ENCODE assay signal across 1 cellular context in the genomic region with DNA sequence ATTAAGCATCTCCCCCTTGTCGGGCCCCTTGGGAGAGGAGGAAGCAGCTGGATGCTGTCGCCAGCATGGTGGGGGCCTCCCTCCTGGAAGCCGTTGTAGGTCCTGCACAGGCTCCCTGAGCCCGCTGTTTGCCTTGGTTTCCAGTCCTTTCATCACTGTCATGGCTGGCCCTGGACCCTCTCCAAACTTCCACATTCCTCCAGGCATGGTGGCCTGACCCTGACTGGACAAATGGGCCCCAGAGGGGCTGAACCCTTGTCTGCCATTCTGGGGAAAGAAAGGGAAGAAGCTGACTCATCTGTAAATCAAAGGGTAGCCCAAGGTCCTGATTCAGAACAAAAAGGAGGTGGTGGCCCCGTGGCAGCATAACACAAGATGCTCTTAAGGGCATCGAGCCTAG.
TF ChIP-seq lines count a peak whose summit lies in the region.

No MANE protein-coding gene starts in this region.

TF ChIP-seq in IMR-90, 13 proteins besides CTCF, POLR2A, EP300 and RAD21 (continued from another document):
- TF ChIP-seq, protein P1, sequence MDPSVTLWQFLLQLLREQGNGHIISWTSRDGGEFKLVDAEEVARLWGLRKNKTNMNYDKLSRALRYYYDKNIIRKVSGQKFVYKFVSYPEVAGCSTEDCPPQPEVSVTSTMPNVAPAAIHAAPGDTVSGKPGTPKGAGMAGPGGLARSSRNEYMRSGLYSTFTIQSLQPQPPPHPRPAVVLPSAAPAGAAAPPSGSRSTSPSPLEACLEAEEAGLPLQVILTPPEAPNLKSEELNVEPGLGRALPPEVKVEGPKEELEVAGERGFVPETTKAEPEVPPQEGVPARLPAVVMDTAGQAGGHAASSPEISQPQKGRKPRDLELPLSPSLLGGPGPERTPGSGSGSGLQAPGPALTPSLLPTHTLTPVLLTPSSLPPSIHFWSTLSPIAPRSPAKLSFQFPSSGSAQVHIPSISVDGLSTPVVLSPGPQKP (IDR thresholded peaks at IDR 0.05; ENCODE audit: borderline replicate concordance, low read depth, low read length), result no peak
- TF ChIP-seq MAZ (IDR thresholded peaks at IDR 0.05; ENCODE audit: borderline replicate concordance, low read depth, low read length) (no peak), RFX5 (IDR thresholded peaks at IDR 0.05; ENCODE audit: low read depth, low read length) (no peak), BHLHE40 (IDR thresholded peaks at IDR 0.05; ENCODE audit: low read depth, low read length) (no peak)
- TF ChIP-seq, protein P2, sequence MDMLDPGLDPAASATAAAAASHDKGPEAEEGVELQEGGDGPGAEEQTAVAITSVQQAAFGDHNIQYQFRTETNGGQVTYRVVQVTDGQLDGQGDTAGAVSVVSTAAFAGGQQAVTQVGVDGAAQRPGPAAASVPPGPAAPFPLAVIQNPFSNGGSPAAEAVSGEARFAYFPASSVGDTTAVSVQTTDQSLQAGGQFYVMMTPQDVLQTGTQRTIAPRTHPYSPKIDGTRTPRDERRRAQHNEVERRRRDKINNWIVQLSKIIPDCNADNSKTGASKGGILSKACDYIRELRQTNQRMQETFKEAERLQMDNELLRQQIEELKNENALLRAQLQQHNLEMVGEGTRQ (IDR thresholded peaks at IDR 0.05; ENCODE audit: low read depth, low read length), result no peak
